ENCODE assay signal across 13 cellular contexts in the genomic region with DNA sequence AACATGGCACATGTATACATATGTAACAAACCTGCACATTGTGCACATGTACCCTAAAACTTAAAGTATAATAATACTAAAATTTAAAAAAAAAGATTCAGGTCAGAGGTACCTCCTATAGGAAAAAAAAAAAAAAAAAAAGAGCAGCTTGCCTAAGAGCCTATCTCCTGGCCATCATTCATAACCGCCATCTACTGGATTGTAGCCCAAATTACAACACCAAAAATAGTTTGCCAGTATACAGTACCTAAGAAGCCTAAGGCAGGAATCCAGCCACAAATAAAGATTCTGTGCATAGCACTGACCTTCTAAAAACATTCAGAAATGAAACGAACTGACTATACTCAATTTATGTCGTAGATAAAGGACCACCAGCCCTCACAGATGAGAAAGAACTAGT.
A peak's percentile ranks its signal among the peaks of the same experiment; 100 is the strongest.
DNase-seq lines count a peak whose midpoint lies in the region; ATAC-seq, FAIRE-seq and TF ChIP-seq lines count a peak whose summit lies in the region.
"Had no signal": no experiment of that assay in that cellular context is flagged by ENCODE, and none has a peak within 500 bp of the region (broad histone marks: within the 10 kb centered on the region; RNA-seq: fewer than 3 reads in every experiment).

No MANE protein-coding gene starts in this region.

- TF ChIP-seq POLR2A in testis (IDR thresholded peaks at IDR 0.05), result no peak

- WGBS in testis, 2 donors, result 55 to 62% methylated on average over 3 of the region's 3 CpGs

- no peaks in the 10 kb centered on the region for H3K27me3 ChIP-seq in testis

- H3K36me3 ChIP-seq in testis (ENCODE audit: low read depth, missing control alignments), result no peaks in the 10 kb centered on the region

- H3K36me3 Mint-ChIP-seq in WTC11 (peaks cover 36% of the 10 kb centered on the region), type B pancreatic cell (no peaks in the 10 kb centered on the region)
- H3K36me3 Mint-ChIP-seq: CD4-positive, CD25-positive, alpha-beta regulatory T cell; IgD-negative memory B cell had no signal

- peaks cover 15% of the 10 kb centered on the region for H3K27me3 Mint-ChIP-seq in WTC11 (ENCODE audit: low read depth)
- no peaks in the 10 kb centered on the region for H3K27me3 Mint-ChIP-seq in type B pancreatic cell
- H3K27me3 Mint-ChIP-seq: CD4-positive, CD25-positive, alpha-beta regulatory T cell; IgD-negative memory B cell had no signal

- intact Hi-C loops in testis (cut with DNase I; ENCODE audit: low total_unique reads), result no loop called here

- CTCF ChIA-PET in WTC11 (lab: Charles Lee), result interaction anchor here (0.6 to 1.2 kb wide), 7 partner anchors 9 to 476 kb away, joined by 3 to 8 read pairs (median 3); no protein-coding TSS in a partner anchor

- peak; percentile 68; the same call in 1 of the 2 replicates for ATAC-seq in WTC11

- H3K27ac ChIP-seq in testis, result no peak overlapping the region

- H3K4me1 Mint-ChIP-seq in WTC11 (no peaks in the 10 kb centered on the region), type B pancreatic cell (ENCODE audit: unreplicated experiment) (no peaks in the 10 kb centered on the region)
- H3K4me1 Mint-ChIP-seq: CD4-positive, CD25-positive, alpha-beta regulatory T cell; IgD-negative memory B cell had no signal

- H3K4me3 Mint-ChIP-seq in WTC11 (no peak overlapping the region), type B pancreatic cell (no peak overlapping the region)
- H3K4me3 Mint-ChIP-seq: IgD-negative memory B cell had no signal

- no peaks in the 10 kb centered on the region for H3K4me1 ChIP-seq in testis

- DNase-seq in SIG-M5 treated with dmso at 0.1 percent for 504 hours (lab: John Stamatoyannopoulos, UW; ENCODE audit: unreplicated experiment) (peak; percentile 19), SIG-M5 (lab: John Stamatoyannopoulos, UW) (no peak), WTC11 (ENCODE audit: low spot score) (no peak), type B pancreatic cell (ENCODE audit: extremely low spot score, unreplicated experiment) (no peak), testis (no peak), frontal cortex (ENCODE audit: low spot score in 2 of 2) (no peak), activated gamma-delta T cell treated with Interleukin-2 at 50 U/mL for 16 hours (no peak)
- DNase-seq in Jurkat, Clone E6-1 (ENCODE audit: low read depth, low spot score), result peak; percentile 45
- DNase-seq: activated CD4-positive, alpha-beta T cell treated with anti-CD3 and anti-CD28 coated beads, Interleukin-2, amount 50 U/mL, for 4 hours; CD4-positive, CD25-positive, alpha-beta regulatory T cell; mesenchymal stem cell had no signal

- H3K9me3 Mint-ChIP-seq in WTC11 (peaks cover 65% of the 10 kb centered on the region), type B pancreatic cell (no peaks in the 10 kb centered on the region)

- no peak for FAIRE-seq in frontal cortex (lab: Jason Lieb, UNC)
- FAIRE-seq: colon had no signal

- H3K27ac Mint-ChIP-seq in WTC11 (no peak overlapping the region), type B pancreatic cell (no peak overlapping the region)
- H3K27ac Mint-ChIP-seq: CD4-positive, CD25-positive, alpha-beta regulatory T cell; IgD-negative memory B cell had no signal

- POLR2A ChIA-PET in WTC11 (lab: Charles Lee), result no interaction called here

- H3K9me3 ChIP-seq in testis, result no peaks in the 10 kb centered on the region

- no peak overlapping the region for H3K4me3 ChIP-seq in Jurkat, Clone E6-1 (ENCODE audit: low read length)
- H3K4me3 ChIP-seq in testis, result no peak overlapping the region

- no peak; the same call in 1 of the 2 replicates for TF ChIP-seq CTCF in WTC11 (IDR thresholded peaks at IDR 0.05)
- TF ChIP-seq CTCF in type B pancreatic cell (conservative IDR thresholded peaks at IDR 0.05), result peak; percentile 39
- TF ChIP-seq CTCF in testis (IDR thresholded peaks at IDR 0.05), result no peak

TF ChIP-seq in WTC11, 78 proteins besides CTCF, POLR2A, EP300 and RAD21:
- TF ChIP-seq TEAD4 (CRISPR knock-in tag; IDR thresholded peaks at IDR 0.05), result no peak
- no peak for TF ChIP-seq JAZF1 (CRISPR knock-in tag; IDR thresholded peaks at IDR 0.05)
TF ChIP-seq in WTC11: peak in this region for 0.

Comparison
In these comparisons a context has a peak if more than half of its experiments do, and no peak if none do; other contexts are left out.
1. DNase-seq: peak in SIG-M5 treated with dmso at 0.1 percent for 504 hours (single experiment) and Jurkat, Clone E6-1 (single experiment); none in SIG-M5 (single experiment), WTC11 (single experiment), type B pancreatic cell (single experiment), testis (single experiment), frontal cortex (0 of 2) and activated gamma-delta T cell treated with Interleukin-2 at 50 U/mL for 16 hours (single experiment).